15 cellular contexts compared by ENCODE assay signal in the genomic region with DNA sequence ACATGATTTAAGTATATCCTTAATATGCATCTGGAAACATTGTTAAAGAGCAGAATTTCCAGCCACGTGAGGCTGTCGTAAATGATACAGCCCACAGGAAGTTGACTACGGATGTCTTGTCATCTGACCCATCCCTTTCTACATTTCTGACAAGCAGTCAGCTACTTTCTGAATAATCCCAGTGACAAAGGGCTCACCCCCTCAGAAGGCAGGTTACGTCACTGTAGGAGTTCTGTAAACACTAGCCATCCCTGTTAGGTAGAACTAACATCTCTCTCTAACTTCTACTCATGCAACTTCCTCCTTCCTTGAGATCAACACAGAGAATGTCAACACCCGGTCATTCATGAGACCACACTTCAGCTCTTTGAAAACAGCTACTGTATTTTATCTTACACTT.
A peak's percentile ranks its signal among the peaks of the same experiment; 100 is the strongest.
DNase-seq lines count a peak whose midpoint lies in the region; ATAC-seq, FAIRE-seq and TF ChIP-seq lines count a peak whose summit lies in the region.
"Had no signal": no experiment of that assay in that cellular context is flagged by ENCODE, and none has a peak within 500 bp of the region (broad histone marks: within the 10 kb centered on the region; RNA-seq: fewer than 3 reads in every experiment).

No MANE protein-coding gene starts in this region.

- H3K4me1 Mint-ChIP-seq in chondrocyte (ENCODE audit: low read depth) (peaks cover 47% of the 10 kb centered on the region), WTC11 (peaks cover 6% of the 10 kb centered on the region)
- no peaks in the 10 kb centered on the region for H3K4me1 Mint-ChIP-seq in activated CD8-positive, alpha-beta memory T cell treated with anti-CD3 and anti-CD28 coated beads, Interleukin-2, amount 10 ng/mL, durations not matched to agents 7 days and 5 days
- H3K4me1 Mint-ChIP-seq in naive thymus-derived CD4-positive, alpha-beta T cell = no peaks in the 10 kb centered on the region
- H3K4me1 Mint-ChIP-seq: mesothelial cell of epicardium had no signal

- ATAC-seq in mucosa of descending colon = peak; percentile 72
- no peak for ATAC-seq in WTC11
- ATAC-seq in activated CD8-positive, alpha-beta memory T cell treated with anti-CD3 and anti-CD28 coated beads, Interleukin-2, amount 10 ng/mL, durations not matched to agents 7 days and 5 days = no peak
- ATAC-seq in naive thymus-derived CD4-positive, alpha-beta T cell = no peak

- H3K9me3 Mint-ChIP-seq in chondrocyte (ENCODE audit: low read depth) (peaks cover 7% of the 10 kb centered on the region), WTC11 (no peaks in the 10 kb centered on the region)
- H3K9me3 Mint-ChIP-seq in activated CD8-positive, alpha-beta memory T cell treated with anti-CD3 and anti-CD28 coated beads, Interleukin-2, amount 10 ng/mL, durations not matched to agents 7 days and 5 days (ENCODE audit: low read depth) = peaks cover 16% of the 10 kb centered on the region
- peaks cover 0 to 11% (median 3%) of the 10 kb centered on the region in 11 donors for H3K9me3 Mint-ChIP-seq in naive thymus-derived CD4-positive, alpha-beta T cell
- H3K9me3 Mint-ChIP-seq: mesothelial cell of epicardium had no signal

- no peaks in the 10 kb centered on the region for H3K27me3 ChIP-seq in naive thymus-derived CD4-positive, alpha-beta T cell (ENCODE audit: control insufficient read depth in 2 of 2, insufficient read depth in 2 of 2, low read length in 2 of 2)
- H3K27me3 ChIP-seq: adrenal gland, BLaER1, ovary had no signal

- no peaks in the 10 kb centered on the region for H3K9me3 ChIP-seq in mucosa of descending colon
- H3K9me3 ChIP-seq in naive thymus-derived CD4-positive, alpha-beta T cell (ENCODE audit: control insufficient read depth in 2 of 3, low read length in 3 of 3) = no peaks in the 10 kb centered on the region
- H3K9me3 ChIP-seq: adrenal gland, BLaER1, ovary had no signal

- H3K27ac Mint-ChIP-seq in chondrocyte (ENCODE audit: unreplicated experiment) (peak overlapping the region; percentile 76), WTC11 (no peak overlapping the region)
- H3K27ac Mint-ChIP-seq in activated CD8-positive, alpha-beta memory T cell treated with anti-CD3 and anti-CD28 coated beads, Interleukin-2, amount 10 ng/mL, durations not matched to agents 7 days and 5 days = no peak overlapping the region
- no peak overlapping the region for H3K27ac Mint-ChIP-seq in naive thymus-derived CD4-positive, alpha-beta T cell
- H3K27ac Mint-ChIP-seq: mesothelial cell of epicardium had no signal

- DNase-seq in AG10803 (ENCODE audit: low read depth) (peak; percentile 18), HTR-8/SVneo (ENCODE audit: insufficient read length, low spot score) (peak; percentile 32), chondrocyte (ENCODE audit: low spot score) (no peak), mucosa of descending colon (no peak), WTC11 (ENCODE audit: low spot score) (no peak), mesenteric fat pad (ENCODE audit: low spot score) (no peak)
- DNase-seq in activated CD8-positive, alpha-beta memory T cell treated with anti-CD3 and anti-CD28 coated beads, Interleukin-2, amount 10 ng/mL, durations not matched to agents 7 days and 5 days = no peak
- DNase-seq in naive thymus-derived CD4-positive, alpha-beta T cell = no peak
- DNase-seq: adrenal gland, NCI-H82, ovary, T1000 had no signal

- intact Hi-C loops in mucosa of descending colon (cut with DNase I, micrococcal nuclease) = no loop called here
- intact Hi-C loops in naive thymus-derived CD4-positive, alpha-beta T cell (cut with micrococcal nuclease) = no loop called here

- H3K27me3 Mint-ChIP-seq in chondrocyte (ENCODE audit: low read depth) (no peaks in the 10 kb centered on the region), WTC11 (ENCODE audit: low read depth) (no peaks in the 10 kb centered on the region)
- no peaks in the 10 kb centered on the region for H3K27me3 Mint-ChIP-seq in activated CD8-positive, alpha-beta memory T cell treated with anti-CD3 and anti-CD28 coated beads, Interleukin-2, amount 10 ng/mL, durations not matched to agents 7 days and 5 days
- peaks cover 0 to 4% (median 0%) of the 10 kb centered on the region in 5 donors for H3K27me3 Mint-ChIP-seq in naive thymus-derived CD4-positive, alpha-beta T cell

- no peak overlapping the region for H3K27ac ChIP-seq in naive thymus-derived CD4-positive, alpha-beta T cell (ENCODE audit: low read depth, low read length)
- H3K27ac ChIP-seq: adrenal gland, BLaER1, ovary had no signal

- POLR2A ChIA-PET in WTC11 (lab: Charles Lee) = interaction anchor here (0.5 to 0.6 kb wide), 2 partner anchors 166 to 301 kb away, joined by 3 read pairs; no protein-coding TSS in a partner anchor
- POLR2A ChIA-PET in naive thymus-derived CD4-positive, alpha-beta T cell (lab: Charles Lee) = no interaction called here

- no peak for TF ChIP-seq CTCF in AG10803 (conservative IDR thresholded peaks at IDR 0.05; ENCODE audit: low read length)
- TF ChIP-seq CTCF in chondrocyte (IDR thresholded peaks at IDR 0.05) = no peak
- TF ChIP-seq CTCF in mucosa of descending colon (IDR thresholded peaks at IDR 0.05) = no peak
- TF ChIP-seq CTCF in WTC11 (IDR thresholded peaks at IDR 0.05) = no peak

- CTCF ChIA-PET in WTC11 (lab: Charles Lee) = no interaction called here
- CTCF ChIA-PET in activated CD8-positive, alpha-beta memory T cell treated with anti-CD3 and anti-CD28 coated beads, Interleukin-2, amount 10 ng/mL, durations not matched to agents 7 days and 5 days (lab: Charles Lee) = no interaction called here
- CTCF ChIA-PET in naive thymus-derived CD4-positive, alpha-beta T cell (lab: Charles Lee) = no interaction called here

- H3K36me3 Mint-ChIP-seq in chondrocyte (ENCODE audit: low read depth) (no peaks in the 10 kb centered on the region), WTC11 (no peaks in the 10 kb centered on the region)
- H3K36me3 Mint-ChIP-seq in activated CD8-positive, alpha-beta memory T cell treated with anti-CD3 and anti-CD28 coated beads, Interleukin-2, amount 10 ng/mL, durations not matched to agents 7 days and 5 days = no peaks in the 10 kb centered on the region
- no peaks in the 10 kb centered on the region for H3K36me3 Mint-ChIP-seq in naive thymus-derived CD4-positive, alpha-beta T cell
- H3K36me3 Mint-ChIP-seq: mesothelial cell of epicardium had no signal

- H3K4me3 ChIP-seq in AG10803 (ENCODE audit: low read length) = no peak overlapping the region
- no peak overlapping the region for H3K4me3 ChIP-seq in mucosa of descending colon
- no peak overlapping the region for H3K4me3 ChIP-seq in naive thymus-derived CD4-positive, alpha-beta T cell (ENCODE audit: low read length)
- H3K4me3 ChIP-seq: adrenal gland, BLaER1, ovary had no signal

- H3K4me1 ChIP-seq in mucosa of descending colon (ENCODE audit: low read depth) = no peaks in the 10 kb centered on the region
- no peaks in the 10 kb centered on the region for H3K4me1 ChIP-seq in naive thymus-derived CD4-positive, alpha-beta T cell (ENCODE audit: control insufficient read depth in 2 of 2, insufficient read depth in 2 of 2, low read length in 2 of 2)
- H3K4me1 ChIP-seq: BLaER1 had no signal

- H3K4me3 Mint-ChIP-seq in chondrocyte (ENCODE audit: unreplicated experiment) = no peak overlapping the region
- H3K4me3 Mint-ChIP-seq in WTC11 = no peak overlapping the region
- H3K4me3 Mint-ChIP-seq in activated CD8-positive, alpha-beta memory T cell treated with anti-CD3 and anti-CD28 coated beads, Interleukin-2, amount 10 ng/mL, durations not matched to agents 7 days and 5 days = no peak overlapping the region
- H3K4me3 Mint-ChIP-seq in naive thymus-derived CD4-positive, alpha-beta T cell = no peak overlapping the region
- H3K4me3 Mint-ChIP-seq: mesothelial cell of epicardium had no signal

- FAIRE-seq in HTR-8/SVneo (lab: Jason Lieb, UNC) = peak; percentile 49
- FAIRE-seq: GM12891 had no signal

- no peaks in the 10 kb centered on the region for H3K36me3 ChIP-seq in mucosa of descending colon (ENCODE audit: low read depth)
- no peaks in the 10 kb centered on the region for H3K36me3 ChIP-seq in naive thymus-derived CD4-positive, alpha-beta T cell (ENCODE audit: control insufficient read depth in 2 of 3, insufficient read depth in 3 of 3, low read length in 3 of 3)
- H3K36me3 ChIP-seq: adrenal gland, BLaER1, ovary had no signal

TF ChIP-seq in WTC11, 78 proteins besides CTCF, POLR2A, EP300 and RAD21 (continues in another document):
- TF ChIP-seq TCF7 (CRISPR knock-in tag; IDR thresholded peaks at IDR 0.05; ENCODE audit: low read depth) = no peak
- TF ChIP-seq ZNF263 (CRISPR knock-in tag; IDR thresholded peaks at IDR 0.05; ENCODE audit: low read depth) = no peak
- no peak for TF ChIP-seq NFYB (CRISPR knock-in tag; conservative IDR thresholded peaks at IDR 0.05; ENCODE audit: low read depth)
- TF ChIP-seq, protein P1, sequence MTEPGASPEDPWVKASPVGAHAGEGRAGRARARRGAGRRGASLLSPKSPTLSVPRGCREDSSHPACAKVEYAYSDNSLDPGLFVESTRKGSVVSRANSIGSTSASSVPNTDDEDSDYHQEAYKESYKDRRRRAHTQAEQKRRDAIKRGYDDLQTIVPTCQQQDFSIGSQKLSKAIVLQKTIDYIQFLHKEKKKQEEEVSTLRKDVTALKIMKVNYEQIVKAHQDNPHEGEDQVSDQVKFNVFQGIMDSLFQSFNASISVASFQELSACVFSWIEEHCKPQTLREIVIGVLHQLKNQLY (CRISPR knock-in tag; IDR thresholded peaks at IDR 0.05) = no peak
- TF ChIP-seq NFATC4 (CRISPR knock-in tag; IDR thresholded peaks at IDR 0.05) = no peak
- TF ChIP-seq SMAD4 (CRISPR knock-in tag; IDR thresholded peaks at IDR 0.05) = no peak
- TF ChIP-seq ZBTB43 (CRISPR knock-in tag; IDR thresholded peaks at IDR 0.05) = no peak
- TF ChIP-seq E2F1 (CRISPR knock-in tag; IDR thresholded peaks at IDR 0.05) = no peak

Comparison
In these comparisons a context has a peak if more than half of its experiments do, and no peak if none do; other contexts are left out.
1. DNase-seq: peak in AG10803 (single experiment) and HTR-8/SVneo (single experiment); none in chondrocyte (single experiment), mucosa of descending colon (0 of 3), WTC11 (single experiment), activated CD8-positive, alpha-beta memory T cell treated with anti-CD3 and anti-CD28 coated beads, Interleukin-2, amount 10 ng/mL, durations not matched to agents 7 days and 5 days (single experiment), naive thymus-derived CD4-positive, alpha-beta T cell (0 of 9) and mesenteric fat pad (single experiment).